ENCODE assay signal across 8 cellular contexts in genomic region chr22:41939981-41940852, GRCh38. TPM values are rescaled to one million over a fixed set of nuclear protein-coding genes. Genes with fewer than 3 reads are reported as not detected.
DNase-seq lines count a peak whose midpoint lies in the region; ATAC-seq and TF ChIP-seq lines count a peak whose summit lies in the region.

No MANE protein-coding gene starts in this region.

- H3K9ac ChIP-seq in mucosa of rectum (ENCODE audit: low read depth in 1 of 2, low read length in 2 of 2) = peak overlapping the region; percentile 51 to 61

- H3K27me3 Mint-ChIP-seq in activated naive CD8-positive, alpha-beta T cell treated with anti-CD3 and anti-CD28 coated beads for 36 hours = no peaks in the 10 kb centered on the region
- H3K27me3 Mint-ChIP-seq in stimulated activated naive CD8-positive, alpha-beta T cell treated with anti-CD3 and anti-CD28 coated beads, Interleukin-15, amount 100 ng/mL, for 72 hours = no peaks in the 10 kb centered on the region

- peak overlapping the region; percentile 96 for H3K27ac Mint-ChIP-seq in activated naive CD8-positive, alpha-beta T cell treated with anti-CD3 and anti-CD28 coated beads for 36 hours
- H3K27ac Mint-ChIP-seq in stimulated activated naive CD8-positive, alpha-beta T cell treated with anti-CD3 and anti-CD28 coated beads, Interleukin-15, amount 100 ng/mL, for 72 hours = peak overlapping the region; percentile 99 to 100

- H3K9me3 ChIP-seq in RWPE2 (ENCODE audit: severe bottlenecking) = no peaks in the 10 kb centered on the region
- H3K9me3 ChIP-seq in mucosa of rectum (ENCODE audit: control insufficient read depth in 2 of 2, low read length in 2 of 2) = no peaks in the 10 kb centered on the region

- H3K27me3 ChIP-seq in RWPE2 (ENCODE audit: insufficient read depth, poor library complexity, severe bottlenecking) (no peaks in the 10 kb centered on the region), mucosa of rectum (ENCODE audit: control insufficient read depth in 2 of 2, insufficient read depth in 2 of 2, low read length in 2 of 2) (no peaks in the 10 kb centered on the region)

- peaks cover 69% of the 10 kb centered on the region for H3K36me3 ChIP-seq in RWPE2 (ENCODE audit: low read depth)
- H3K36me3 ChIP-seq in mucosa of rectum (ENCODE audit: control insufficient read depth in 2 of 2, insufficient read depth in 2 of 2, low read length in 2 of 2) = peaks cover 0 to 5% of the 10 kb centered on the region in 2 donors

- TF ChIP-seq CTCF in RWPE2 (IDR thresholded peaks at IDR 0.05; ENCODE audit: poor library complexity, severe bottlenecking) = no peak

- no peak overlapping the region for H3K4me3 ChIP-seq in RWPE2 (ENCODE audit: severe bottlenecking)
- H3K4me3 ChIP-seq in mucosa of rectum (ENCODE audit: low read length in 2 of 2) = peak overlapping the region; percentile 8 to 56

- H3K27ac ChIP-seq in RWPE2 (ENCODE audit: poor library complexity, severe bottlenecking) (peak overlapping the region; percentile 49), mucosa of rectum (ENCODE audit: low read depth in 2 of 2, low read length in 2 of 2) (peak overlapping the region; percentile 94 to 97)

- H3K9me3 Mint-ChIP-seq in activated naive CD8-positive, alpha-beta T cell treated with anti-CD3 and anti-CD28 coated beads for 36 hours = no peaks in the 10 kb centered on the region
- no peaks in the 10 kb centered on the region for H3K9me3 Mint-ChIP-seq in stimulated activated naive CD8-positive, alpha-beta T cell treated with anti-CD3 and anti-CD28 coated beads, Interleukin-15, amount 100 ng/mL, for 72 hours

- peaks cover 65% of the 10 kb centered on the region for H3K36me3 Mint-ChIP-seq in activated naive CD8-positive, alpha-beta T cell treated with anti-CD3 and anti-CD28 coated beads for 36 hours

- peaks cover 46% of the 10 kb centered on the region for H3K4me1 Mint-ChIP-seq in activated naive CD8-positive, alpha-beta T cell treated with anti-CD3 and anti-CD28 coated beads for 36 hours
- H3K4me1 Mint-ChIP-seq in stimulated activated naive CD8-positive, alpha-beta T cell treated with anti-CD3 and anti-CD28 coated beads, Interleukin-15, amount 100 ng/mL, for 72 hours = peaks cover 59% of the 10 kb centered on the region

- DNase-seq in NCI-H82 (lab: John Stamatoyannopoulos, UW) (peak; percentile 15), NCI-H82 treated with DMSO at 0.1 percent for 48 hours (lab: John Stamatoyannopoulos, UW; ENCODE audit: unreplicated experiment) (no peak), RWPE2 (ENCODE audit: low spot score) (no peak), OCI-M2 (lab: John Stamatoyannopoulos, UW; ENCODE audit: unreplicated experiment) (no peak)
- DNase-seq in activated naive CD8-positive, alpha-beta T cell treated with anti-CD3 and anti-CD28 coated beads for 36 hours = peak; percentile 87
- DNase-seq in stimulated activated naive CD8-positive, alpha-beta T cell treated with anti-CD3 and anti-CD28 coated beads, Interleukin-15, amount 100 ng/mL, for 72 hours = peak; percentile 84 to 95

- peak; percentile 57 for ATAC-seq in HG02763 (IDR thresholded peaks at IDR 0.05; ENCODE audit: unreplicated experiment)
- ATAC-seq in RWPE2 (ENCODE audit: low read depth) = no peak; the same call in 2 of the 3 replicates
- ATAC-seq in stimulated activated naive CD8-positive, alpha-beta T cell treated with anti-CD3 and anti-CD28 coated beads, Interleukin-15, amount 100 ng/mL, for 72 hours = peak; percentile 88

- H3K4me1 ChIP-seq in RWPE2 (ENCODE audit: insufficient read depth, poor library complexity, severe bottlenecking) (peaks cover 12% of the 10 kb centered on the region), mucosa of rectum (ENCODE audit: control insufficient read depth in 2 of 2, insufficient read depth in 2 of 2, low read length in 2 of 2) (peaks cover 21 to 34% of the 10 kb centered on the region in 2 donors)

- H3K4me3 Mint-ChIP-seq in activated naive CD8-positive, alpha-beta T cell treated with anti-CD3 and anti-CD28 coated beads for 36 hours = peak overlapping the region; percentile 68
- H3K4me3 Mint-ChIP-seq in stimulated activated naive CD8-positive, alpha-beta T cell treated with anti-CD3 and anti-CD28 coated beads, Interleukin-15, amount 100 ng/mL, for 72 hours = peak overlapping the region; percentile 74 to 85

RNA-seq across cellular contexts. Expression of gene CENPM, which starts 6.7 kb away (rescaled TPM):
- total RNA-seq in activated naive CD8-positive, alpha-beta T cell treated with anti-CD3 and anti-CD28 coated beads for 36 hours = 10 to 100 TPM; 70.5 to 76.5 TPM

RNA-seq across cellular contexts. Expression of gene TNFRSF13C, which starts 13.6 kb away (rescaled TPM):
- 1 to 10 TPM; 2.2 to 2.3 TPM for total RNA-seq in activated naive CD8-positive, alpha-beta T cell treated with anti-CD3 and anti-CD28 coated beads for 36 hours

RNA-seq across cellular contexts. Expression of gene SHISA8, which starts 25.3 kb away (rescaled TPM):
- total RNA-seq in activated naive CD8-positive, alpha-beta T cell treated with anti-CD3 and anti-CD28 coated beads for 36 hours = under 1 TPM; 0.56 to 0.68 TPM

RNA-seq across cellular contexts. Expression of gene SEPTIN3, which starts 29.0 kb away (rescaled TPM):
- under 1 TPM; 0.27 to 0.38 TPM for total RNA-seq in activated naive CD8-positive, alpha-beta T cell treated with anti-CD3 and anti-CD28 coated beads for 36 hours

Comparison
In these comparisons a context has a peak if more than half of its experiments do, and no peak if none do; other contexts are left out.
1. DNase-seq: peak in NCI-H82 (single experiment), activated naive CD8-positive, alpha-beta T cell treated with anti-CD3 and anti-CD28 coated beads for 36 hours (single experiment) and stimulated activated naive CD8-positive, alpha-beta T cell treated with anti-CD3 and anti-CD28 coated beads, Interleukin-15, amount 100 ng/mL, for 72 hours (2 of 2); none in NCI-H82 treated with DMSO at 0.1 percent for 48 hours (single experiment), RWPE2 (single experiment) and OCI-M2 (single experiment).